ENCODE assay signal across 27 cellular contexts in genomic region chr4:137455647-137456321, GRCh38.
"Had no signal": no experiment of that assay in that cellular context is flagged by ENCODE, and none has a peak within 500 bp of the region (broad histone marks: within the 10 kb centered on the region; RNA-seq: fewer than 3 reads in every experiment).

No MANE protein-coding gene starts in this region.

- H3K4me1 ChIP-seq: heart left ventricle, left lung, lower lobe of right lung, suprapubic skin had no signal

- H3K9me3 ChIP-seq: heart left ventricle, lower lobe of right lung, neutrophil, ovary, suprapubic skin, tibial artery had no signal

- H3K4me3 ChIP-seq: heart left ventricle, left lung, lower lobe of right lung, ovary, skin epidermis, suprapubic skin, tibial artery had no signal

- H3K27ac ChIP-seq: heart left ventricle, left lung, lower lobe of right lung, neutrophil, ovary, skin epidermis, suprapubic skin, tibial artery had no signal

- DNase-seq: activated CD4-positive, alpha-beta T cell treated with anti-CD3 and anti-CD28 coated beads for 1 hour; activated CD4-positive, alpha-beta T cell treated with anti-CD3 and anti-CD28 coated beads, Interleukin-2, amount 50 U/mL, for 1 hour; activated CD8-positive, alpha-beta memory T cell treated with anti-CD3 and anti-CD28 coated beads, Interleukin-2, amount 10 ng/mL, durations not matched to agents 7 days and 5 days; activated CD8-positive, alpha-beta T cell treated with anti-CD3 and anti-CD28 coated beads, Interleukin-2, amount 10 ng/mL, durations not matched to agents 7 days and 5 days; activated naive CD8-positive, alpha-beta T cell treated with anti-CD3 and anti-CD28 coated beads, Interleukin-2, amount 50 U/mL, for 24 hours; activated T-cell treated with anti-CD3 and anti-CD28 coated beads, Interleukin-2, amount 50 U/mL, for 48 hours; amygdala; cortex of kidney; effector memory CD8-positive, alpha-beta T cell; foreskin fibroblast; heart left ventricle; left lung; lower lobe of right lung; mesendoderm; natural killer cell; ovary; retina; stimulated activated CD4-positive, alpha-beta T cell treated with anti-CD3 and anti-CD28 coated beads, Interleukin-2, amount 100 ng/mL, for 24 hours; stimulated activated naive CD4-positive, alpha-beta T cell; T-helper 2 cell; tibial artery had no signal

- ATAC-seq: activated CD8-positive, alpha-beta memory T cell treated with anti-CD3 and anti-CD28 coated beads, Interleukin-2, amount 10 ng/mL, durations not matched to agents 7 days and 5 days; activated CD8-positive, alpha-beta T cell treated with anti-CD3 and anti-CD28 coated beads, Interleukin-2, amount 10 ng/mL, durations not matched to agents 7 days and 5 days; activated naive CD8-positive, alpha-beta T cell treated with anti-CD3 and anti-CD28 coated beads, Interleukin-2, amount 50 U/mL, for 24 hours; effector memory CD8-positive, alpha-beta T cell; esophagus mucosa; heart left ventricle; left lung; lower lobe of right lung; natural killer cell; sciatic nerve; WTC11 had no signal

- H3K36me3 ChIP-seq: heart left ventricle, left lung, lower lobe of right lung, neutrophil, ovary, suprapubic skin, tibial artery had no signal

- H3K27me3 ChIP-seq: heart left ventricle, left lung, neutrophil, ovary, suprapubic skin, tibial artery had no signal
